8 cellular contexts compared by ENCODE assay signal in the genomic region with DNA sequence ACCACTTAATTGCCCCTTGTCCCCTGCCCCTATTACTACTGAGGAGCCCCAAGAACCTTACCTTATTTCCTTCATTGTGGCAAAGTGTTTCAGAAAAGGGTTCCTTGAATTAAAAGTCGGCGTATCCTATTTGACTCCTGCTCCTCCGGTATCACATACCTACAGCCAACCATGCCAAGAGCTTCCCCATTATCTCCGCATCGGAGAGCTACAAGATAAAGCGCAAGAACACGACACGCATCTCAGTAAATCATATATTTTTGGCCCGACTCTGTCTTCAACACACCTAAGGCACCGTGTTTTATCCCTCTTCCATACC. TPM values are rescaled to one million over a fixed set of nuclear protein-coding genes. Genes with fewer than 3 reads are reported as not detected.
A peak's percentile ranks its signal among the peaks of the same experiment; 100 is the strongest.
DNase-seq lines count a peak whose midpoint lies in the region; ATAC-seq and TF ChIP-seq lines count a peak whose summit lies in the region.

No MANE protein-coding gene starts in this region.

- H4K20me1 ChIP-seq in SK-N-SH (ENCODE audit: insufficient read depth): peaks cover 11% of the 10 kb centered on the region; the same call in 1 of the 2 replicates

- H3K27me3 ChIP-seq in SK-N-SH (ENCODE audit: insufficient read depth): no peaks in the 10 kb centered on the region
- H3K27me3 ChIP-seq in heart right ventricle: no peaks in the 10 kb centered on the region
- H3K27me3 ChIP-seq in stomach: no peaks in the 10 kb centered on the region

- peaks cover 80% of the 10 kb centered on the region for H3K79me2 ChIP-seq in SK-N-SH (ENCODE audit: insufficient read depth)

- CTCF ChIA-PET in SK-N-SH (lab: Yijun Ruan, JAX): interaction anchor here (1.0 to 1.7 kb wide), 4 partner anchors 14 to 113 kb away, joined by 4 to 5 read pairs (median 4); a partner anchor contains a TSS
- CTCF ChIA-PET in activated CD4-positive, alpha-beta memory T cell treated with anti-CD3 and anti-CD28 coated beads for 36 hours (lab: Charles Lee): interaction anchor here (0.6 to 2.6 kb wide), 9 partner anchors 8 to 384 kb away, joined by 3 to 11 read pairs (median 4); a partner anchor contains a TSS

- no peak for DNase-seq in stimulated activated naive CD8-positive, alpha-beta T cell treated with anti-CD3 and anti-CD28 coated beads, Interleukin-15, amount 100 ng/mL, for 72 hours
- no peak for DNase-seq in stimulated activated naive CD8-positive, alpha-beta T cell treated with anti-CD3 and anti-CD28 coated beads, Interleukin-15, Interleukin-2, amounts not matched to agents 100 U/mL and 50 U/mL, for 24 hours
- DNase-seq in SK-N-SH (no peak), heart right ventricle (no peak), stomach (no peak)
- DNase-seq in activated CD4-positive, alpha-beta memory T cell treated with anti-CD3 and anti-CD28 coated beads for 36 hours: no peak

- peaks cover 29% of the 10 kb centered on the region for H3K4me1 Mint-ChIP-seq in stimulated activated naive CD8-positive, alpha-beta T cell treated with anti-CD3 and anti-CD28 coated beads, Interleukin-15, amount 100 ng/mL, for 72 hours
- H3K4me1 Mint-ChIP-seq in activated CD4-positive, alpha-beta memory T cell treated with anti-CD3 and anti-CD28 coated beads for 36 hours (ENCODE audit: low read depth): peaks cover 32% of the 10 kb centered on the region

- H3K4me2 ChIP-seq in SK-N-SH: peak overlapping the region; percentile 83

- no peak for TF ChIP-seq POLR2A in stomach (IDR thresholded peaks at IDR 0.05)

- H3K4me1 ChIP-seq in SK-N-SH (ENCODE audit: control insufficient read depth in 1 of 2, insufficient read depth in 2 of 2, low read depth in 1 of 2, low read length in 1 of 2) (peaks cover 5 to 8% of the 10 kb centered on the region in 2 experiments; a peak in 3 of 4 replicates), heart right ventricle (peaks cover 0 to 45% (median 36%) of the 10 kb centered on the region in 9 donors), stomach (peaks cover 14 to 49% (median 28%) of the 10 kb centered on the region in 4 donors)

- POLR2A ChIA-PET in SK-N-SH (lab: Yijun Ruan, JAX): interaction anchor here (0.6 to 1.9 kb wide), 5 partner anchors 14 to 491 kb away, joined by 3 to 11 read pairs (median 4); a partner anchor contains a TSS
- POLR2A ChIA-PET in activated CD4-positive, alpha-beta memory T cell treated with anti-CD3 and anti-CD28 coated beads for 36 hours (lab: Charles Lee): interaction anchor here (1.0 to 3.9 kb wide), 8 partner anchors 8 to 471 kb away, joined by 3 to 21 read pairs (median 4); a partner anchor contains a TSS

- no peak for TF ChIP-seq CTCF in SK-N-SH (IDR thresholded peaks at IDR 0.05)
- no peak for TF ChIP-seq CTCF in heart right ventricle (IDR thresholded peaks at IDR 0.05)
- TF ChIP-seq CTCF in stomach (IDR thresholded peaks at IDR 0.05): no peak

- no peak overlapping the region for H3K27ac Mint-ChIP-seq in stimulated activated naive CD8-positive, alpha-beta T cell treated with anti-CD3 and anti-CD28 coated beads, Interleukin-15, amount 100 ng/mL, for 72 hours
- no peak overlapping the region for H3K27ac Mint-ChIP-seq in activated CD4-positive, alpha-beta memory T cell treated with anti-CD3 and anti-CD28 coated beads for 36 hours

- peak; percentile 10 for ATAC-seq in stimulated activated naive CD8-positive, alpha-beta T cell treated with anti-CD3 and anti-CD28 coated beads, Interleukin-15, amount 100 ng/mL, for 72 hours
- no peak for ATAC-seq in stimulated activated naive CD8-positive, alpha-beta T cell treated with anti-CD3 and anti-CD28 coated beads, Interleukin-15, Interleukin-2, amounts not matched to agents 100 U/mL and 50 U/mL, for 24 hours
- peak; percentile 1 for ATAC-seq in HG03139 (IDR thresholded peaks at IDR 0.05; ENCODE audit: unreplicated experiment)
- peak in 3 of 8 donors; percentile 6 to 33 (median 25) for ATAC-seq in heart right ventricle
- no peak for ATAC-seq in HG03469 (IDR thresholded peaks at IDR 0.05; ENCODE audit: unreplicated experiment)

- H3K36me3 ChIP-seq in SK-N-SH (replicated peaks in 1 of 2; ENCODE audit: control insufficient read depth in 1 of 2, insufficient read depth in 2 of 2, low read length in 1 of 2): peaks cover 20 to 30% of the 10 kb centered on the region in 2 experiments
- H3K36me3 ChIP-seq in heart right ventricle: peaks cover 0 to 36% (median 4%) of the 10 kb centered on the region in 9 donors
- H3K36me3 ChIP-seq in stomach: peaks cover 0 to 25% (median 14%) of the 10 kb centered on the region in 4 donors

- no peaks in the 10 kb centered on the region for H3K9me3 Mint-ChIP-seq in stimulated activated naive CD8-positive, alpha-beta T cell treated with anti-CD3 and anti-CD28 coated beads, Interleukin-15, amount 100 ng/mL, for 72 hours
- no peaks in the 10 kb centered on the region for H3K9me3 Mint-ChIP-seq in activated CD4-positive, alpha-beta memory T cell treated with anti-CD3 and anti-CD28 coated beads for 36 hours

- no peaks in the 10 kb centered on the region for H3K27me3 Mint-ChIP-seq in stimulated activated naive CD8-positive, alpha-beta T cell treated with anti-CD3 and anti-CD28 coated beads, Interleukin-15, amount 100 ng/mL, for 72 hours
- H3K27me3 Mint-ChIP-seq in activated CD4-positive, alpha-beta memory T cell treated with anti-CD3 and anti-CD28 coated beads for 36 hours: no peaks in the 10 kb centered on the region

- peaks cover 45% of the 10 kb centered on the region for H3F3A ChIP-seq in SK-N-SH (replicated peaks; ENCODE audit: insufficient read depth)

- H3K9me2 ChIP-seq in SK-N-SH: no peaks in the 10 kb centered on the region

- TF ChIP-seq EP300 in SK-N-SH (IDR thresholded peaks at IDR 0.05; ENCODE audit: borderline replicate concordance in 1 of 2, low read depth in 1 of 2, low read length in 1 of 2) (no peak), stomach (IDR thresholded peaks at IDR 0.05) (no peak)

- under 1% methylated on average over 10 of the region's 10 CpGs for WGBS in SK-N-SH (ENCODE audit: low lambda C conversion rate)
- WGBS in heart right ventricle, 2 donors: 0% methylated on average over 10 of the region's 10 CpGs
- 0 to 1% (median 1%) methylated on average over 10 of the region's 10 CpGs for WGBS in stomach, 5 donors

- H3K9me3 ChIP-seq in SK-N-SH (no peaks in the 10 kb centered on the region), heart right ventricle (no peaks in the 10 kb centered on the region), stomach (no peaks in the 10 kb centered on the region)

- intact Hi-C loops in heart right ventricle (cut with DNase I) (loop anchor here in 8 of 10 donors (2.0 to 10.0 kb wide), 5 partner anchors 111 to 382 kb away; a partner anchor contains a TSS), stomach (cut with DNase I; ENCODE audit: low total_unique reads) (loop anchor here (10.0 kb wide), 1 partner anchor 105 kb away; no protein-coding TSS in a partner anchor)
- intact Hi-C loops in activated CD4-positive, alpha-beta memory T cell treated with anti-CD3 and anti-CD28 coated beads for 36 hours (cut with micrococcal nuclease): loop anchor here (1.0 to 10.0 kb wide), 12 partner anchors 9 to 1405 kb away; a partner anchor contains a TSS

- H3K4me3 ChIP-seq in SK-N-SH (ENCODE audit: low read depth in 2 of 2, low read length in 1 of 2) (peak overlapping the region; percentile 81 to 97), heart right ventricle (peak overlapping the region; percentile 56 to 88 (median 72)), stomach (peak overlapping the region; percentile 60 to 74 (median 68))

- peak overlapping the region; percentile 58; the same call in 1 of the 2 replicates for H2AFZ ChIP-seq in SK-N-SH (ENCODE audit: low read depth)

- peak overlapping the region; percentile 87 for H3K9ac ChIP-seq in SK-N-SH

- H3K36me3 Mint-ChIP-seq in activated CD4-positive, alpha-beta memory T cell treated with anti-CD3 and anti-CD28 coated beads for 36 hours: peaks cover 23% of the 10 kb centered on the region

- peak overlapping the region; percentile 96 to 98 for H3K27ac ChIP-seq in SK-N-SH (ENCODE audit: low read depth in 2 of 2, low read length in 1 of 2)
- H3K27ac ChIP-seq in heart right ventricle: peak overlapping the region; percentile 95 to 99 (median 99)
- H3K27ac ChIP-seq in stomach: peak overlapping the region; percentile 87 to 100 (median 99)

- no peak overlapping the region for H3K4me3 Mint-ChIP-seq in stimulated activated naive CD8-positive, alpha-beta T cell treated with anti-CD3 and anti-CD28 coated beads, Interleukin-15, amount 100 ng/mL, for 72 hours
- no peak overlapping the region for H3K4me3 Mint-ChIP-seq in activated CD4-positive, alpha-beta memory T cell treated with anti-CD3 and anti-CD28 coated beads for 36 hours

- TF ChIP-seq RAD21 in SK-N-SH (IDR thresholded peaks at IDR 0.05; ENCODE audit: low read length): no peak

TF ChIP-seq in SK-N-SH, 30 proteins besides CTCF, POLR2A, EP300 and RAD21:
- TF ChIP-seq MEF2A (IDR thresholded peaks at IDR 0.05; ENCODE audit: borderline replicate concordance, low read depth) (no peak), TCF12 (IDR thresholded peaks at IDR 0.05) (no peak), SMC3 (IDR thresholded peaks at IDR 0.05; ENCODE audit: low read depth, low read length) (no peak)
- TF ChIP-seq, protein P1, sequence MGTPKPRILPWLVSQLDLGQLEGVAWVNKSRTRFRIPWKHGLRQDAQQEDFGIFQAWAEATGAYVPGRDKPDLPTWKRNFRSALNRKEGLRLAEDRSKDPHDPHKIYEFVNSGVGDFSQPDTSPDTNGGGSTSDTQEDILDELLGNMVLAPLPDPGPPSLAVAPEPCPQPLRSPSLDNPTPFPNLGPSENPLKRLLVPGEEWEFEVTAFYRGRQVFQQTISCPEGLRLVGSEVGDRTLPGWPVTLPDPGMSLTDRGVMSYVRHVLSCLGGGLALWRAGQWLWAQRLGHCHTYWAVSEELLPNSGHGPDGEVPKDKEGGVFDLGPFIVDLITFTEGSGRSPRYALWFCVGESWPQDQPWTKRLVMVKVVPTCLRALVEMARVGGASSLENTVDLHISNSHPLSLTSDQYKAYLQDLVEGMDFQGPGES (IDR thresholded peaks at IDR 0.05; ENCODE audit: low read depth, low read length): no peak

RNA-seq across cellular contexts. Expression of a gene that starts 0.6 kb away (rescaled TPM):
- polyA plus RNA-seq in SK-N-SH (2012; rRNA removed) (1.5 and 1.6 TPM in 2 replicates), heart right ventricle (1 to 10 TPM; 1.9 to 5.4 TPM), stomach (1 to 10 TPM; 1.5 to 2.1 (median 1.7) TPM)
- 1.5 and 1.7 TPM in 2 replicates for polyA plus RNA-seq in SK-N-SH (2012; cell fraction: cytosol; rRNA removed)
- 1.2 and 3.7 TPM in 2 replicates for polyA plus RNA-seq in SK-N-SH (2012; cell fraction: nucleus; rRNA removed)
- total RNA-seq in heart right ventricle (1 to 10 TPM; 3.5 to 9.1 (median 6.2) TPM), stomach (1 to 10 TPM in 2 of 5 donors, under 1 TPM in 1, not detected in 2; 0.58 to 8.9 (median 8.6) TPM)
- total RNA-seq in activated CD4-positive, alpha-beta memory T cell treated with anti-CD3 and anti-CD28 coated beads for 36 hours: 1 to 10 TPM; 2.3 to 2.4 TPM

RNA-seq across cellular contexts. Expression of a gene that starts 9.0 kb away (rescaled TPM):
- 147 and 191 TPM in 2 replicates for polyA plus RNA-seq in SK-N-SH (2012; rRNA removed)
- 141 and 148 TPM in 2 replicates for polyA plus RNA-seq in SK-N-SH (2012; cell fraction: cytosol; rRNA removed)
- polyA plus RNA-seq in SK-N-SH (2012; cell fraction: nucleus; rRNA removed): 118 and 233 TPM in 2 replicates
- total RNA-seq in heart right ventricle: 100 to 1,000 TPM in 7 of 10 donors, 10 to 100 TPM in 3; 86.3 to 163 (median 124) TPM
- 100 to 1,000 TPM in 1 of 2 donors, 10 to 100 TPM in 1; 82.5 to 121 TPM for polyA plus RNA-seq in heart right ventricle
- total RNA-seq in stomach: 100 to 1,000 TPM in 4 of 5 donors, 10 to 100 TPM in 1; 99.1 to 590 (median 218) TPM
- polyA plus RNA-seq in stomach: 10 to 100 TPM; 72.1 to 97.1 (median 72.4) TPM
- 10 to 100 TPM; 87.8 to 88.1 TPM for total RNA-seq in activated CD4-positive, alpha-beta memory T cell treated with anti-CD3 and anti-CD28 coated beads for 36 hours

Comparison
In these comparisons a context has a peak if more than half of its experiments do, and no peak if none do; other contexts are left out.
1. ATAC-seq: peak in stimulated activated naive CD8-positive, alpha-beta T cell treated with anti-CD3 and anti-CD28 coated beads, Interleukin-15, amount 100 ng/mL, for 72 hours (single experiment) and HG03139 (single experiment); none in stimulated activated naive CD8-positive, alpha-beta T cell treated with anti-CD3 and anti-CD28 coated beads, Interleukin-15, Interleukin-2, amounts not matched to agents 100 U/mL and 50 U/mL, for 24 hours (single experiment) and HG03469 (single experiment).
2. Peak in every context shown above with its lines, with median percentiles within 50 percentile points of each other: H3K27ac ChIP-seq and H3K4me3 ChIP-seq.